19 cellular contexts compared by ENCODE assay signal in the genomic region with DNA sequence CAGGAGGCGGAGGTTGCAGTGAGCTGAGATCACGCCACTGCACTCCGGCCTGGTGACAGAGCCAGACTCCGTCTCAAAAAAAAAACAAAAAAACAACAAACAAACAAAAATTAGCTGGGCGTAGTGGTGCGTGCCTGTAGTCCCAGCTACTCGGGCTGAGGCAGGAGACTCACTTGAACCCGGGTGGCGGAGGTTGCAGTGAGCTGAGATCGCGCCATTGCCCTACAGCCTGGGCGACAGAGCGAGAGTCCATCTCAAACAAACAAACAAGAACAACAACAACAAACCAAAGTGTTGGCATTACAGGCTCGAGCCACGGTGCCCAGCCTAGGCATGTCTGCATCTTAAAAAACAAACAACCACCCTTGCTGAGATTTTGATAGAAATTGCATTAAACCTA. TPM values are rescaled to one million over a fixed set of nuclear protein-coding genes. Genes with fewer than 3 reads are reported as not detected.
DNase-seq lines count a peak whose midpoint lies in the region; ATAC-seq, FAIRE-seq and TF ChIP-seq lines count a peak whose summit lies in the region.
"Had no signal": no experiment of that assay in that cellular context is flagged by ENCODE, and none has a peak within 500 bp of the region (broad histone marks: within the 10 kb centered on the region; RNA-seq: fewer than 3 reads in every experiment).

No MANE protein-coding gene starts in this region.

- no peak overlapping the region for H2AFZ ChIP-seq in PC-9

- H3K9me3 Mint-ChIP-seq in CD4-positive, alpha-beta T cell: no peaks in the 10 kb centered on the region
- no peaks in the 10 kb centered on the region for H3K9me3 Mint-ChIP-seq in progenitor cell of endocrine pancreas (ENCODE audit: low read depth)

- CTCF ChIA-PET in CD4-positive, alpha-beta T cell (lab: Charles Lee): interaction anchor here (2.8 kb wide), 1 partner anchor 109 kb away, joined by 7 read pairs; the partner anchor contains the start of gene CLTB
- CTCF ChIA-PET in PC-9 (lab: Charles Lee): no interaction called here

- DNase-seq in CD4-positive, alpha-beta T cell: no peak
- DNase-seq in PC-9 (no peak), kidney (peak; percentile 38), progenitor cell of endocrine pancreas (ENCODE audit: low spot score, unreplicated experiment) (no peak), nucleus accumbens (lab: John Stamatoyannopoulos, UW) (no peak)
- DNase-seq: ACHN; CD4-positive, CD25-positive, alpha-beta regulatory T cell; DMS79 treated with DMSO at 0.1 percent for 48 hours; EL; GOT3 had no signal

- H3K9me2 ChIP-seq in PC-9 (ENCODE audit: insufficient read depth): no peaks in the 10 kb centered on the region

- no peak overlapping the region for H3K27ac ChIP-seq in CD4-positive, alpha-beta T cell (ENCODE audit: low read depth, low read length)
- H3K27ac ChIP-seq in PC-9 (no peak overlapping the region), kidney (ENCODE audit: low read depth in 2 of 2, low read length in 2 of 2) (no peak overlapping the region)
- H3K27ac ChIP-seq: BLaER1 treated with 17β-estradiol and CSF1 and Interleukin-3, amounts not matched to agents 10 nM and 100 nM had no signal

- TSS peak; percentile 6 for BruUV-seq in PC-9 (replicated peaks; lab: Mats Ljungman, UMichigan)

- H3K9me3 ChIP-seq in CD4-positive, alpha-beta T cell (ENCODE audit: control insufficient read depth, low read length): no peaks in the 10 kb centered on the region
- H3K9me3 ChIP-seq in PC-9 (ENCODE audit: insufficient read depth, low read depth) (no peaks in the 10 kb centered on the region), kidney (ENCODE audit: control insufficient read depth in 1 of 2, low read length in 2 of 2) (no peaks in the 10 kb centered on the region)
- H3K9me3 ChIP-seq: BLaER1 treated with 17β-estradiol and CSF1 and Interleukin-3, amounts not matched to agents 10 nM and 100 nM; HAP-1 had no signal

- ATAC-seq in CD4-positive, alpha-beta T cell (ENCODE audit: poor library complexity): no peak
- ATAC-seq in HG03354 (IDR thresholded peaks at IDR 0.05; ENCODE audit: poor library complexity, severe bottlenecking, unreplicated experiment) (no peak), GM18858 (IDR thresholded peaks at IDR 0.05; ENCODE audit: unreplicated experiment) (no peak)
- ATAC-seq: HepG2 had no signal

- no peaks in the 10 kb centered on the region for H4K20me1 ChIP-seq in PC-9 (ENCODE audit: insufficient read depth)

- no peaks in the 10 kb centered on the region for H3K27me3 ChIP-seq in CD4-positive, alpha-beta T cell (ENCODE audit: control insufficient read depth, insufficient read depth, low read length)
- no peaks in the 10 kb centered on the region for H3K27me3 ChIP-seq in PC-9 (ENCODE audit: insufficient read depth, low read depth)
- H3K27me3 ChIP-seq: BLaER1 treated with 17β-estradiol and CSF1 and Interleukin-3, amounts not matched to agents 10 nM and 100 nM had no signal

- H3K4me1 ChIP-seq in PC-9 (replicated peaks; ENCODE audit: insufficient read depth) (no peaks in the 10 kb centered on the region), kidney (ENCODE audit: control insufficient read depth in 1 of 2, insufficient read depth in 1 of 2, low read depth in 1 of 2, low read length in 2 of 2) (no peaks in the 10 kb centered on the region)
- H3K4me1 ChIP-seq: HAP-1 had no signal

- H3K4me3 Mint-ChIP-seq in CD4-positive, alpha-beta T cell: no peak overlapping the region
- no peak overlapping the region for H3K4me3 Mint-ChIP-seq in progenitor cell of endocrine pancreas (ENCODE audit: low read depth)

- peaks cover 40% of the 10 kb centered on the region for H3K36me3 Mint-ChIP-seq in CD4-positive, alpha-beta T cell (ENCODE audit: low read depth)
- H3K36me3 Mint-ChIP-seq in progenitor cell of endocrine pancreas (ENCODE audit: insufficient read depth): peaks cover 5% of the 10 kb centered on the region

- FAIRE-seq in kidney (lab: Jason Lieb, UNC): no peak
- FAIRE-seq: G401.6, GM12891, HepG2, HTR-8/SVneo had no signal

- peaks cover 12% of the 10 kb centered on the region; the same call in 1 of the 2 replicates for H3F3A ChIP-seq in PC-9 (ENCODE audit: insufficient read depth, low read depth)

- TF ChIP-seq CTCF in CD4-positive, alpha-beta T cell (IDR thresholded peaks at IDR 0.05): no peak
- TF ChIP-seq CTCF in PC-9 (conservative IDR thresholded peaks at IDR 0.05) (no peak), kidney (IDR thresholded peaks at IDR 0.05; ENCODE audit: borderline replicate concordance, extremely low read depth, insufficient read depth) (no peak), progenitor cell of endocrine pancreas (IDR thresholded peaks at IDR 0.05; ENCODE audit: unreplicated experiment) (no peak)

- intact Hi-C loops in CD4-positive, alpha-beta T cell (cut with DNase I, micrococcal nuclease): no loop called here
- intact Hi-C loops in PC-9 (cut with micrococcal nuclease; ENCODE audit: unreplicated experiment) (no loop called here), kidney (cut with DNase I) (no loop called here)

- peaks cover 48% of the 10 kb centered on the region for H3K4me1 Mint-ChIP-seq in CD4-positive, alpha-beta T cell (ENCODE audit: low read depth)
- no peaks in the 10 kb centered on the region for H3K4me1 Mint-ChIP-seq in progenitor cell of endocrine pancreas (ENCODE audit: low read depth)

- peak overlapping the region; percentile 49 for H3K27ac Mint-ChIP-seq in CD4-positive, alpha-beta T cell
- peak overlapping the region; percentile 71 for H3K27ac Mint-ChIP-seq in progenitor cell of endocrine pancreas

- H3K36me3 ChIP-seq in PC-9 (ENCODE audit: low read depth) (no peaks in the 10 kb centered on the region), kidney (ENCODE audit: control insufficient read depth in 1 of 2, insufficient read depth in 2 of 2, low read length in 2 of 2) (peaks cover 10 to 18% of the 10 kb centered on the region in 2 donors)

- POLR2A ChIA-PET in CD4-positive, alpha-beta T cell (lab: Charles Lee): interaction anchor here (1.4 to 6.9 kb wide), 3 partner anchors 9 to 17 kb away, joined by 3 to 78 read pairs (median 6); partner anchors contain the start of gene RNF44
- POLR2A ChIA-PET in PC-9 (lab: Charles Lee; ENCODE audit: unreplicated experiment): no interaction called here

- H3K9ac ChIP-seq in kidney (ENCODE audit: low read length in 2 of 2): no peak overlapping the region
- H3K9ac ChIP-seq: BLaER1 treated with 17β-estradiol and CSF1 and Interleukin-3, amounts not matched to agents 10 nM and 100 nM had no signal

- H3K27me3 Mint-ChIP-seq in CD4-positive, alpha-beta T cell: no peaks in the 10 kb centered on the region
- H3K27me3 Mint-ChIP-seq in progenitor cell of endocrine pancreas: no peaks in the 10 kb centered on the region
- H3K27me3 Mint-ChIP-seq: CD4-positive, CD25-positive, alpha-beta regulatory T cell had no signal

- no peaks in the 10 kb centered on the region for H3K79me2 ChIP-seq in PC-9 (ENCODE audit: low read depth)

- H3K4me3 ChIP-seq in PC-9 (no peak overlapping the region), kidney (ENCODE audit: low read length in 2 of 2) (no peak overlapping the region)
- H3K4me3 ChIP-seq: BLaER1 treated with 17β-estradiol and CSF1 and Interleukin-3, amounts not matched to agents 10 nM and 100 nM; HAP-1 had no signal

- H3K4me2 ChIP-seq in PC-9: no peak overlapping the region
- H3K4me2 ChIP-seq: BLaER1 treated with 17β-estradiol and CSF1 and Interleukin-3, amounts not matched to agents 10 nM and 100 nM had no signal

RNA-seq across cellular contexts. Expression of gene RNF44, which starts 12.2 kb away (rescaled TPM):
- 100 to 1,000 TPM; 208 to 217 TPM for total RNA-seq in CD4-positive, alpha-beta T cell
- total RNA-seq in PC-9 (2021) (87.4 and 94.2 TPM in 2 replicates), kidney (61.8 TPM), progenitor cell of endocrine pancreas (153 and 156 TPM in 2 replicates)
- 12.5 TPM for polyA plus RNA-seq in kidney (ENCODE audit: insufficient read depth, low read depth, low replicate concordance)

RNA-seq across cellular contexts. Expression of gene CDHR2, which starts 24.2 kb away (rescaled TPM):
- 1 to 10 TPM; 1.6 to 2.0 TPM for total RNA-seq in CD4-positive, alpha-beta T cell
- total RNA-seq in PC-9 (2021) (not detected in 2 replicates), kidney (4.2 TPM), progenitor cell of endocrine pancreas (1.5 and 1.6 TPM in 2 replicates)
- 8.0 TPM for polyA plus RNA-seq in kidney (ENCODE audit: insufficient read depth, low read depth, low replicate concordance)
- total RNA-seq: A172 had no signal
- polyA plus RNA-seq: CD4-positive, CD25-positive, alpha-beta regulatory T cell had no signal
